In the genomic region with DNA sequence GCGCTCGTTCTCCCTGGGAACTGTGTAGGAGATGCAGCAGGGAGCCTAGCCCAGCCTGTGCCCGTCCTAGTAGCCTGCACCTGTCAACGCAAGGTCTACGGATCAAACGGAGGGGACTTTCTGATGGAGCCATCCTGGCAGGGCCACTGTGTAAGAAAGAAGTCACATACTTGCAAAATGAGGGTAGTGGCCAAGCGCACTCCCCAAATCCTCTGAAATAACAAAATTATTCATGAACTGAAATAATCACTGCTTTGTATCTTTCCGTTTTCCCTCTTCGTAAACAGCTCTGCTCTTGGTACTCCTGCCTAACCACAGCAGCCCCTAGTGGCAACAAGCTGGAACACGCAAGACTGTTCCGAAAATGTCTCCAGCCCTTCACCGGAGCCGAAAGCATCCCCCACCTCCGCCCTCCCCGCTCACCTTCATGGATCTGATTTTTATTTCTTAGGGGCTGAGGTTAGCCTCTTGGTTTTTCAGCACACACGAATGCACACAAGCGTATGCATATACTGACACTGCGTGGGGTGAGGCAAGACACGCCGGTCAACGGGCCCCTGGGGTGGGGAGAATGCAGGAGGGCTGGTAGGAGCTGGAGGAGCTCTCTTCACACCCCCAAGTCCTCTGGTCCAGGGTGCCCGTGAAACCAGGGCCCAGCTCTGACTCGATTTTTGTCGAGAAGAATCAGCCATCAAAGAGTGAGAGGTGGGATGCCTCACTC, we compare ENCODE assay signal across 1 cellular context.
TF ChIP-seq lines count a peak whose summit lies in the region.

No MANE protein-coding gene starts in this region.

TF ChIP-seq in HepG2, 621 proteins besides CTCF, POLR2A, EP300 and RAD21 (continued from another document):
- TF ChIP-seq, protein P1, sequence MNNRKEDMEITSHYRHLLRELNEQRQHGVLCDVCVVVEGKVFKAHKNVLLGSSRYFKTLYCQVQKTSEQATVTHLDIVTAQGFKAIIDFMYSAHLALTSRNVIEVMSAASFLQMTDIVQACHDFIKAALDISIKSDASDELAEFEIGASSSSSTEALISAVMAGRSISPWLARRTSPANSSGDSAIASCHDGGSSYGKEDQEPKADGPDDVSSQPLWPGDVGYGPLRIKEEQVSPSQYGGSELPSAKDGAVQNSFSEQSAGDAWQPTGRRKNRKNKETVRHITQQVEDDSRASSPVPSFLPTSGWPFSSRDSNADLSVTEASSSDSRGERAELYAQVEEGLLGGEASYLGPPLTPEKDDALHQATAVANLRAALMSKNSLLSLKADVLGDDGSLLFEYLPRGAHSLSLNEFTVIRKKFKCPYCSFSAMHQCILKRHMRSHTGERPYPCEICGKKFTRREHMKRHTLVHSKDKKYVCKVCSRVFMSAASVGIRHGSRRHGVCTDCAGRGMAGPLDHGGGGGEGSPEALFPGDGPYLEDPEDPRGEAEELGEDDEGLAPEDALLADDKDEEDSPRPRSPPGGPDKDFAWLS (CRISPR knock-in tag; IDR thresholded peaks at IDR 0.05; ENCODE audit: borderline replicate concordance) = no peak
- TF ChIP-seq KDM5B (CRISPR knock-in tag; IDR thresholded peaks at IDR 0.05; ENCODE audit: borderline replicate concordance) (peak; percentile 33; the same call in 1 of the 2 replicates), XRCC5 (optimal IDR thresholded peaks at IDR 0.05; ENCODE audit: low read length) (peak; percentile 90), ZNF501 (CRISPR knock-in tag; IDR thresholded peaks at IDR 0.05) (0 out of 2 replicates have a peak, but pooled peaks have one; percentile 30), ZNF205 (CRISPR knock-in tag; IDR thresholded peaks at IDR 0.05) (peak; percentile 17; the same call in 1 of the 2 replicates), SRSF9 (IDR thresholded peaks at IDR 0.05; ENCODE audit: borderline replicate concordance, insufficient read depth, low read depth, low read length, poor library complexity, severe bottlenecking) (no peak), FOXA3 (CRISPR knock-in tag; IDR thresholded peaks at IDR 0.05) (0 out of 2 replicates have a peak, but pooled peaks have one; percentile 31), FOXK1 (CRISPR knock-in tag; IDR thresholded peaks at IDR 0.05; ENCODE audit: borderline replicate concordance, low read depth) (peak; percentile 48; the same call in 1 of the 2 replicates), STAG1 (CRISPR knock-in tag; IDR thresholded peaks at IDR 0.05) (peak; percentile 90), IRF2 (CRISPR knock-in tag; IDR thresholded peaks at IDR 0.05) (peak; percentile 27; the same call in 1 of the 2 replicates), MEIS2 (CRISPR knock-in tag; IDR thresholded peaks at IDR 0.05) (0 out of 2 replicates have a peak, but pooled peaks have one; percentile 6), KDM2A (CRISPR knock-in tag; IDR thresholded peaks at IDR 0.05; ENCODE audit: borderline replicate concordance, low read depth) (peak; percentile 37; the same call in 1 of the 2 replicates), ZSCAN25 (CRISPR knock-in tag; IDR thresholded peaks at IDR 0.05) (no peak), AHR (CRISPR knock-in tag; IDR thresholded peaks at IDR 0.05) (0 out of 2 replicates have a peak, but pooled peaks have one; percentile 47), HIVEP1 (CRISPR knock-in tag; IDR thresholded peaks at IDR 0.05) (0 out of 2 replicates have a peak, but pooled peaks have one; percentile 40), SMC3 (IDR thresholded peaks at IDR 0.05; ENCODE audit: low read length) (peak; percentile 76), SOX6 (IDR thresholded peaks at IDR 0.05) (no peak), SOX6 (CRISPR knock-in tag; IDR thresholded peaks at IDR 0.05) (0 out of 2 replicates have a peak, but pooled peaks have one; percentile 22), SYNCRIP (IDR thresholded peaks at IDR 0.05; ENCODE audit: insufficient read depth, low read depth, low read length) (no peak), ZNF776 (CRISPR knock-in tag; IDR thresholded peaks at IDR 0.05) (0 out of 2 replicates have a peak, but pooled peaks have one; percentile 46), ZNF567 (CRISPR knock-in tag; IDR thresholded peaks at IDR 0.05; ENCODE audit: borderline replicate concordance) (0 out of 2 replicates have a peak, but pooled peaks have one; percentile 34), ZFP36L2 (CRISPR knock-in tag; IDR thresholded peaks at IDR 0.05) (0 out of 2 replicates have a peak, but pooled peaks have one; percentile 21)
- TF ChIP-seq, protein P2, sequence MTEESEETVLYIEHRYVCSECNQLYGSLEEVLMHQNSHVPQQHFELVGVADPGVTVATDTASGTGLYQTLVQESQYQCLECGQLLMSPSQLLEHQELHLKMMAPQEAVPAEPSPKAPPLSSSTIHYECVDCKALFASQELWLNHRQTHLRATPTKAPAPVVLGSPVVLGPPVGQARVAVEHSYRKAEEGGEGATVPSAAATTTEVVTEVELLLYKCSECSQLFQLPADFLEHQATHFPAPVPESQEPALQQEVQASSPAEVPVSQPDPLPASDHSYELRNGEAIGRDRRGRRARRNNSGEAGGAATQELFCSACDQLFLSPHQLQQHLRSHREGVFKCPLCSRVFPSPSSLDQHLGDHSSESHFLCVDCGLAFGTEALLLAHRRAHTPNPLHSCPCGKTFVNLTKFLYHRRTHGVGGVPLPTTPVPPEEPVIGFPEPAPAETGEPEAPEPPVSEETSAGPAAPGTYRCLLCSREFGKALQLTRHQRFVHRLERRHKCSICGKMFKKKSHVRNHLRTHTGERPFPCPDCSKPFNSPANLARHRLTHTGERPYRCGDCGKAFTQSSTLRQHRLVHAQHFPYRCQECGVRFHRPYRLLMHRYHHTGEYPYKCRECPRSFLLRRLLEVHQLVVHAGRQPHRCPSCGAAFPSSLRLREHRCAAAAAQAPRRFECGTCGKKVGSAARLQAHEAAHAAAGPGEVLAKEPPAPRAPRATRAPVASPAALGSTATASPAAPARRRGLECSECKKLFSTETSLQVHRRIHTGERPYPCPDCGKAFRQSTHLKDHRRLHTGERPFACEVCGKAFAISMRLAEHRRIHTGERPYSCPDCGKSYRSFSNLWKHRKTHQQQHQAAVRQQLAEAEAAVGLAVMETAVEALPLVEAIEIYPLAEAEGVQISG (CRISPR knock-in tag; IDR thresholded peaks at IDR 0.05) = 0 out of 2 replicates have a peak, but pooled peaks have one; percentile 20
- TF ChIP-seq, protein P3, sequence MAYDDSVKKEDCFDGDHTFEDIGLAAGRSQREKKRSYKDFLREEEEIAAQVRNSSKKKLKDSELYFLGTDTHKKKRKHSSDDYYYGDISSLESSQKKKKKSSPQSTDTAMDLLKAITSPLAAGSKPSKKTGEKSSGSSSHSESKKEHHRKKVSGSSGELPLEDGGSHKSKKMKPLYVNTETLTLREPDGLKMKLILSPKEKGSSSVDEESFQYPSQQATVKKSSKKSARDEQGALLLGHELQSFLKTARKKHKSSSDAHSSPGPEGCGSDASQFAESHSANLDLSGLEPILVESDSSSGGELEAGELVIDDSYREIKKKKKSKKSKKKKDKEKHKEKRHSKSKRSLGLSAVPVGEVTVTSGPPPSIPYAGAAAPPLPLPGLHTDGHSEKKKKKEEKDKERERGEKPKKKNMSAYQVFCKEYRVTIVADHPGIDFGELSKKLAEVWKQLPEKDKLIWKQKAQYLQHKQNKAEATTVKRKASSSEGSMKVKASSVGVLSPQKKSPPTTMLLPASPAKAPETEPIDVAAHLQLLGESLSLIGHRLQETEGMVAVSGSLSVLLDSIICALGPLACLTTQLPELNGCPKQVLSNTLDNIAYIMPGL (CRISPR knock-in tag; IDR thresholded peaks at IDR 0.05; ENCODE audit: borderline replicate concordance in 1 of 2, low read depth in 1 of 2) = 0 out of 4 replicates have a peak, but pooled peaks of 1 of the 2 experiments have one; percentile 35
- TF ChIP-seq, protein P4, sequence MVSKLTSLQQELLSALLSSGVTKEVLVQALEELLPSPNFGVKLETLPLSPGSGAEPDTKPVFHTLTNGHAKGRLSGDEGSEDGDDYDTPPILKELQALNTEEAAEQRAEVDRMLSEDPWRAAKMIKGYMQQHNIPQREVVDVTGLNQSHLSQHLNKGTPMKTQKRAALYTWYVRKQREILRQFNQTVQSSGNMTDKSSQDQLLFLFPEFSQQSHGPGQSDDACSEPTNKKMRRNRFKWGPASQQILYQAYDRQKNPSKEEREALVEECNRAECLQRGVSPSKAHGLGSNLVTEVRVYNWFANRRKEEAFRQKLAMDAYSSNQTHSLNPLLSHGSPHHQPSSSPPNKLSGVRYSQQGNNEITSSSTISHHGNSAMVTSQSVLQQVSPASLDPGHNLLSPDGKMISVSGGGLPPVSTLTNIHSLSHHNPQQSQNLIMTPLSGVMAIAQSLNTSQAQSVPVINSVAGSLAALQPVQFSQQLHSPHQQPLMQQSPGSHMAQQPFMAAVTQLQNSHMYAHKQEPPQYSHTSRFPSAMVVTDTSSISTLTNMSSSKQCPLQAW (CRISPR knock-in tag; IDR thresholded peaks at IDR 0.05) = 0 out of 2 replicates have a peak, but pooled peaks have one; percentile 50
- TF ChIP-seq, protein P5, sequence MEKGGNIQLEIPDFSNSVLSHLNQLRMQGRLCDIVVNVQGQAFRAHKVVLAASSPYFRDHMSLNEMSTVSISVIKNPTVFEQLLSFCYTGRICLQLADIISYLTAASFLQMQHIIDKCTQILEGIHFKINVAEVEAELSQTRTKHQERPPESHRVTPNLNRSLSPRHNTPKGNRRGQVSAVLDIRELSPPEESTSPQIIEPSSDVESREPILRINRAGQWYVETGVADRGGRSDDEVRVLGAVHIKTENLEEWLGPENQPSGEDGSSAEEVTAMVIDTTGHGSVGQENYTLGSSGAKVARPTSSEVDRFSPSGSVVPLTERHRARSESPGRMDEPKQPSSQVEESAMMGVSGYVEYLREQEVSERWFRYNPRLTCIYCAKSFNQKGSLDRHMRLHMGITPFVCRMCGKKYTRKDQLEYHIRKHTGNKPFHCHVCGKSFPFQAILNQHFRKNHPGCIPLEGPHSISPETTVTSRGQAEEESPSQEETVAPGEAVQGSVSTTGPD (CRISPR knock-in tag; IDR thresholded peaks at IDR 0.05) = no peak
- TF ChIP-seq, protein P6, sequence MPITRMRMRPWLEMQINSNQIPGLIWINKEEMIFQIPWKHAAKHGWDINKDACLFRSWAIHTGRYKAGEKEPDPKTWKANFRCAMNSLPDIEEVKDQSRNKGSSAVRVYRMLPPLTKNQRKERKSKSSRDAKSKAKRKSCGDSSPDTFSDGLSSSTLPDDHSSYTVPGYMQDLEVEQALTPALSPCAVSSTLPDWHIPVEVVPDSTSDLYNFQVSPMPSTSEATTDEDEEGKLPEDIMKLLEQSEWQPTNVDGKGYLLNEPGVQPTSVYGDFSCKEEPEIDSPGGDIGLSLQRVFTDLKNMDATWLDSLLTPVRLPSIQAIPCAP (CRISPR knock-in tag; IDR thresholded peaks at IDR 0.05; ENCODE audit: low read depth) = no peak
